Comparison of ENCODE assay signal across 1 cellular context in genomic region chr17:45114117-45114932, GRCh38.
TF ChIP-seq lines count a peak whose summit lies in the region.

No MANE protein-coding gene starts in this region.

TF ChIP-seq in HepG2, 621 proteins besides CTCF, POLR2A, EP300 and RAD21:
- TF ChIP-seq THAP9 (CRISPR knock-in tag; IDR thresholded peaks at IDR 0.05; ENCODE audit: borderline replicate concordance), result no peak
- 0 out of 2 replicates have a peak, but pooled peaks have one; percentile 53 for TF ChIP-seq ZBTB33 (CRISPR knock-in tag; IDR thresholded peaks at IDR 0.05)
- peak; percentile 9 for TF ChIP-seq AGO2 (optimal IDR thresholded peaks at IDR 0.05; ENCODE audit: low read depth, low read length)
- 0 out of 2 replicates have a peak, but pooled peaks have one; percentile 16 for TF ChIP-seq NFKB2 (CRISPR knock-in tag; IDR thresholded peaks at IDR 0.05; ENCODE audit: borderline replicate concordance)
